ENCODE assay signal across 8 cellular contexts in the genomic region with DNA sequence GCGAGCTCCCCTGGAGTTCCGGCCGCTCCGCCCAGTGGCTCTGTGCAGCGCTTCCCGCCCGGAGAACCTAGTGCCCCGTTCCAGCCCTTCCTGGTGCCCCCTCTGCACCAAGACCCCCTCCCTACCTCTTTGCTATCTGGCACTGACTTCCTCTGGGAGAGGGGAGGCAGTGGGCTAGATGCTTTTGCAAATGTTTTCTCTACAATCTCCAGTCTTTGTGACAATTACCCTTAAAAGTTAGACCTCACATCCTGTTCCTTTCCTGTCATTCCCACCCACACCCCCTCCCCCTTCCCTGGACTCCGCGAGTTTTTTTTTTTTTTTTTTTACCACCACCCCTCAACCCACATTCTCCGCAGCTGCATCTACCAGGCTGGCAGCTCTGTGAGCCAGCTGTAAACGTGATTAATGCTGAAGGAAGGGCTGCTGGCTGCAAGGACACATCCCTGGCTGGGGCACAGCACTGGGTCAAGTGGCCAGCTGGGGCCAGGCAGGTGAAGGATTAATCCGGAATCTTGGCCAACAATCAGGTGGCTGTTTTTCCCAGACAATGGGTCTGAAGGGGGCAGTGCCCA.
A peak's percentile ranks its signal among the peaks of the same experiment; 100 is the strongest.
DNase-seq lines count a peak whose midpoint lies in the region; ATAC-seq and TF ChIP-seq lines count a peak whose summit lies in the region.

No MANE protein-coding gene starts in this region.

- H3K27ac Mint-ChIP-seq in Calu3 (ENCODE audit: unreplicated experiment): peak overlapping the region; percentile 93
- H3K27ac Mint-ChIP-seq in activated T-helper 17 cell treated with anti-CD3 and anti-CD28 coated beads, Interleukin-2, amount 50 U/mL, for 72 hours: peak overlapping the region; percentile 69

- no peak overlapping the region for H3K27ac ChIP-seq in mesenchymal stem cell (ENCODE audit: low read length, poor library complexity, severe bottlenecking)

- CTCF ChIA-PET in Calu3 (lab: Charles Lee): interaction anchor here (0.5 to 0.9 kb wide), 5 partner anchors 8 to 110 kb away, joined by 3 to 9 read pairs (median 4); a partner anchor contains a TSS

- H3K9ac ChIP-seq in mesenchymal stem cell (ENCODE audit: low read length): no peak overlapping the region

- no peak overlapping the region for H2BK15ac ChIP-seq in mesenchymal stem cell (ENCODE audit: low read depth, poor library complexity, severe bottlenecking)

- H3K18ac ChIP-seq in mesenchymal stem cell (ENCODE audit: low read depth in 1 of 2, low read length in 2 of 2): no peak overlapping the region

- TF ChIP-seq CTCF in Calu3 (IDR thresholded peaks at IDR 0.05; ENCODE audit: unreplicated experiment): no peak

- no peak overlapping the region for H3K4ac ChIP-seq in mesenchymal stem cell (ENCODE audit: low read depth in 1 of 2, low read length in 2 of 2)

- no peak overlapping the region for H4K8ac ChIP-seq in mesenchymal stem cell (ENCODE audit: low read length)

- peaks cover under 1% of the 10 kb centered on the region for H3K9me3 ChIP-seq in mesenchymal stem cell (ENCODE audit: control insufficient read depth, low read length)

- H3K4me1 Mint-ChIP-seq in Calu3 (ENCODE audit: low read depth, unreplicated experiment): peaks cover 18% of the 10 kb centered on the region
- H3K4me1 Mint-ChIP-seq in activated T-helper 17 cell treated with anti-CD3 and anti-CD28 coated beads, Interleukin-2, amount 50 U/mL, for 72 hours: peaks cover 3% of the 10 kb centered on the region

- intact Hi-C loops in Calu3 (cut with micrococcal nuclease; ENCODE audit: unreplicated experiment): no loop called here
- intact Hi-C loops in left colon (cut with DNase I, micrococcal nuclease): no loop called here

- H3K4me1 ChIP-seq in mesenchymal stem cell (ENCODE audit: control insufficient read depth, insufficient read depth, low read depth, low read length): peaks cover 13% of the 10 kb centered on the region

- no peak overlapping the region for H2AFZ ChIP-seq in mesenchymal stem cell (ENCODE audit: low read depth, low read length)

- no peak overlapping the region for H4K91ac ChIP-seq in mesenchymal stem cell (ENCODE audit: low read length)

- H3K79me1 ChIP-seq in mesenchymal stem cell (replicated peaks; ENCODE audit: low read length, poor library complexity, severe bottlenecking): no peaks in the 10 kb centered on the region

- peaks cover 24% of the 10 kb centered on the region for H3K36me3 Mint-ChIP-seq in Calu3 (ENCODE audit: insufficient read depth, unreplicated experiment)
- H3K36me3 Mint-ChIP-seq in activated T-helper 17 cell treated with anti-CD3 and anti-CD28 coated beads, Interleukin-2, amount 50 U/mL, for 72 hours (ENCODE audit: low read depth): no peaks in the 10 kb centered on the region

- H3K27me3 ChIP-seq in mesenchymal stem cell (ENCODE audit: control insufficient read depth in 1 of 2, insufficient read depth in 1 of 2, low read length in 2 of 2): peaks cover 79 to 86% of the 10 kb centered on the region in 2 experiments

- H3K4me2 ChIP-seq in mesenchymal stem cell (ENCODE audit: low read length, poor library complexity, severe bottlenecking): peak overlapping the region; percentile 79

- no peak overlapping the region for H2AK5ac ChIP-seq in mesenchymal stem cell (ENCODE audit: low read length, severe bottlenecking)

- H3K27me3 Mint-ChIP-seq in Calu3 (ENCODE audit: unreplicated experiment): peaks cover 29% of the 10 kb centered on the region
- no peaks in the 10 kb centered on the region for H3K27me3 Mint-ChIP-seq in activated T-helper 17 cell treated with anti-CD3 and anti-CD28 coated beads, Interleukin-2, amount 50 U/mL, for 72 hours

- no peaks in the 10 kb centered on the region for H3K9me3 Mint-ChIP-seq in Calu3 (ENCODE audit: low read depth, unreplicated experiment)
- H3K9me3 Mint-ChIP-seq in activated T-helper 17 cell treated with anti-CD3 and anti-CD28 coated beads, Interleukin-2, amount 50 U/mL, for 72 hours: no peaks in the 10 kb centered on the region

- peak; percentile 68 for ATAC-seq in activated T-helper 17 cell treated with anti-CD3 and anti-CD28 coated beads, Interleukin-2, amount 50 U/mL, for 72 hours (replicated peaks)
- ATAC-seq in left colon (no peak), GM21423 (IDR thresholded peaks at IDR 0.05; ENCODE audit: unreplicated experiment) (no peak)

- DNase-seq in Calu3 (peak; percentile 41), NCI-H1092 (lab: John Stamatoyannopoulos, UW) (peak; percentile 75), mesenchymal stem cell (no peak), NCI-H187 treated with DMSO at 0.1 percent for 48 hours (lab: John Stamatoyannopoulos, UW) (no peak), left colon (no peak), SIG-M5 (lab: John Stamatoyannopoulos, UW) (no peak)

- H2BK12ac ChIP-seq in mesenchymal stem cell (ENCODE audit: low read length in 2 of 2): no peak overlapping the region

- no peaks in the 10 kb centered on the region for H3K36me3 ChIP-seq in mesenchymal stem cell (ENCODE audit: control insufficient read depth in 1 of 2, insufficient read depth in 2 of 2, low read depth in 1 of 2, low read length in 2 of 2)

- 4% methylated on average over 4 of the region's 13 CpGs for WGBS in mesenchymal stem cell

- no peak overlapping the region for H2BK5ac ChIP-seq in mesenchymal stem cell (ENCODE audit: low read depth, low read length, poor library complexity, severe bottlenecking)

- no TSS peak for BruUV-seq in Calu3 (replicated peaks; lab: Mats Ljungman, UMichigan)

- H3K4me3 ChIP-seq in mesenchymal stem cell (ENCODE audit: insufficient read depth in 1 of 2, low read depth in 1 of 2, low read length in 2 of 2): peak overlapping the region in 1 of 2 experiments; percentile 20

- peak overlapping the region in 1 of 2 experiments; percentile 15 for H3K14ac ChIP-seq in mesenchymal stem cell (ENCODE audit: low read length in 2 of 2)

- H2BK120ac ChIP-seq in mesenchymal stem cell (ENCODE audit: low read depth, low read length): no peak overlapping the region

- no peak overlapping the region for H3K23ac ChIP-seq in mesenchymal stem cell (ENCODE audit: low read length in 2 of 2)

- H3K4me3 Mint-ChIP-seq in Calu3 (ENCODE audit: low read depth, unreplicated experiment): peak overlapping the region; percentile 72
- H3K4me3 Mint-ChIP-seq in activated T-helper 17 cell treated with anti-CD3 and anti-CD28 coated beads, Interleukin-2, amount 50 U/mL, for 72 hours: peak overlapping the region; percentile 81

Comparison
In these comparisons a context has a peak if more than half of its experiments do, and no peak if none do; other contexts are left out.
1. DNase-seq: peak in Calu3 (single experiment) and NCI-H1092 (single experiment); none in mesenchymal stem cell (single experiment), NCI-H187 treated with DMSO at 0.1 percent for 48 hours (single experiment), left colon (0 of 2) and SIG-M5 (single experiment).